In genomic region chr9:136154943-136155342, GRCh38 we compare ENCODE assay signal across 36 cellular contexts. TPM values are rescaled to one million over a fixed set of nuclear protein-coding genes. Genes with fewer than 3 reads are reported as not detected.
"Had no signal": no experiment of that assay in that cellular context is flagged by ENCODE, and none has a peak within 500 bp of the region (broad histone marks: within the 10 kb centered on the region; RNA-seq: fewer than 3 reads in every experiment).

No MANE protein-coding gene starts in this region.

- H3K4me3 Mint-ChIP-seq: activated B cell treated with CpG ODN at 0.5 μM for 24 hours; activated CD8-positive, alpha-beta T cell treated with anti-CD3 and anti-CD28 coated beads for 36 hours; activated naive CD4-positive, alpha-beta T cell treated with anti-CD3 and anti-CD28 coated beads, Interleukin-2, amount 50 U/mL, for 24 hours; activated naive CD8-positive, alpha-beta T cell treated with anti-CD3 and anti-CD28 coated beads for 36 hours; activated naive CD8-positive, alpha-beta T cell treated with anti-CD3 and anti-CD28 coated beads, Interleukin-2, amount 50 U/mL, for 24 hours; activated T-cell treated with anti-CD3 and anti-CD28 coated beads, Interleukin-2, amount 50 U/mL, for 4 hours; activated T-helper 17 cell treated with anti-CD3 and anti-CD28 coated beads, Interleukin-2, amount 50 U/mL, for 72 hours; central memory CD8-positive, alpha-beta T cell; dendritic cell treated with granulocyte-macrophage colony-stimulating factor and Interleukin-4, amounts not matched to agents 40 ng/mL and 50 ng/mL, for 4 days; endodermal cell had no signal

- H3K27ac Mint-ChIP-seq: activated B cell treated with CpG ODN at 0.5 μM for 24 hours; activated CD8-positive, alpha-beta T cell treated with anti-CD3 and anti-CD28 coated beads for 36 hours; activated naive CD4-positive, alpha-beta T cell treated with anti-CD3 and anti-CD28 coated beads, Interleukin-2, amount 50 U/mL, for 24 hours; activated naive CD8-positive, alpha-beta T cell treated with anti-CD3 and anti-CD28 coated beads for 36 hours; activated naive CD8-positive, alpha-beta T cell treated with anti-CD3 and anti-CD28 coated beads, Interleukin-2, amount 50 U/mL, for 24 hours; activated T-helper 17 cell treated with anti-CD3 and anti-CD28 coated beads, Interleukin-2, amount 50 U/mL, for 72 hours; brain; dendritic cell treated with granulocyte-macrophage colony-stimulating factor and Interleukin-4, amounts not matched to agents 40 ng/mL and 50 ng/mL, for 4 days; endodermal cell had no signal

- H3K36me3 ChIP-seq: adrenal gland, ascending aorta, breast epithelium, cardiac muscle cell, esophagus muscularis mucosa, gastrocnemius medialis, heart left ventricle had no signal

- ATAC-seq: activated CD4-positive, CD25-positive, alpha-beta regulatory T cell treated with anti-CD3 and anti-CD28 coated beads, Interleukin-2, amount 50 U/mL, for 24 hours; activated CD8-positive, alpha-beta T cell treated with anti-CD3 and anti-CD28 coated beads for 36 hours; activated naive CD8-positive, alpha-beta T cell treated with anti-CD3 and anti-CD28 coated beads, Interleukin-2, amount 50 U/mL, for 24 hours; activated T-cell treated with anti-CD3 and anti-CD28 coated beads, Interleukin-2, amount 50 U/mL, for 4 hours; activated T-helper 17 cell treated with anti-CD3 and anti-CD28 coated beads, Interleukin-2, amount 50 U/mL, for 72 hours; foreskin keratinocyte; gastrocnemius medialis; heart left ventricle had no signal

- DNase-seq: activated B cell treated with CpG ODN at 0.5 μM for 24 hours; activated CD4-positive, alpha-beta T cell treated with anti-CD3 and anti-CD28 coated beads for 48 hours; activated CD4-positive, alpha-beta T cell treated with anti-CD3 and anti-CD28 coated beads, Interleukin-2, amount 50 U/mL, for 1 hour; activated CD4-positive, alpha-beta T cell treated with anti-CD3 and anti-CD28 coated beads, Interleukin-2, amount 50 U/mL, for 48 hours; activated CD8-positive, alpha-beta memory T cell treated with anti-CD3 and anti-CD28 coated beads for 24 hours; activated CD8-positive, alpha-beta T cell treated with anti-CD3 and anti-CD28 coated beads for 36 hours; activated effector memory CD4-positive, alpha-beta T cell treated with Interleukin-2 at 50 U/mL for 16 hours; activated gamma-delta T cell treated with Interleukin-2 at 50 U/mL for 16 hours; activated naive CD4-positive, alpha-beta T cell treated with Interleukin-2 at 50 U/mL for 16 hours; activated naive CD8-positive, alpha-beta T cell treated with anti-CD3 and anti-CD28 coated beads for 36 hours; activated naive CD8-positive, alpha-beta T cell treated with anti-CD3 and anti-CD28 coated beads, Interleukin-2, amount 50 U/mL, for 24 hours; activated T-cell treated with anti-CD3 and anti-CD28 coated beads, Interleukin-2, amount 50 U/mL, for 4 hours; adrenal gland; amygdala; dorsolateral prefrontal cortex; effector memory CD4-positive, alpha-beta T cell; endodermal cell; erythroblast; foreskin keratinocyte; gastrocnemius medialis; glutamatergic neuron; T-helper 2 cell had no signal

- H3K27me3 ChIP-seq: ascending aorta, cardiac muscle cell had no signal

- H3K4me1 Mint-ChIP-seq: activated B cell treated with CpG ODN at 0.5 μM for 24 hours; activated naive CD4-positive, alpha-beta T cell treated with anti-CD3 and anti-CD28 coated beads, Interleukin-2, amount 50 U/mL, for 24 hours; activated naive CD8-positive, alpha-beta T cell treated with anti-CD3 and anti-CD28 coated beads for 36 hours; activated naive CD8-positive, alpha-beta T cell treated with anti-CD3 and anti-CD28 coated beads, Interleukin-2, amount 50 U/mL, for 24 hours; activated T-helper 17 cell treated with anti-CD3 and anti-CD28 coated beads, Interleukin-2, amount 50 U/mL, for 72 hours; central memory CD8-positive, alpha-beta T cell had no signal

- H3K4me3 ChIP-seq: adrenal gland, ascending aorta, breast epithelium, cardiac muscle cell, coronary artery, dorsolateral prefrontal cortex, esophagus muscularis mucosa, gastrocnemius medialis, heart left ventricle had no signal

- H3K4me1 ChIP-seq: adrenal gland, ascending aorta, breast epithelium, esophagus muscularis mucosa, foreskin keratinocyte, gastrocnemius medialis, heart left ventricle had no signal

- H3K9me3 ChIP-seq: adrenal gland, ascending aorta, breast epithelium, esophagus muscularis mucosa, gastrocnemius medialis, heart left ventricle had no signal

- H3K27me3 Mint-ChIP-seq: activated CD8-positive, alpha-beta T cell treated with anti-CD3 and anti-CD28 coated beads for 36 hours; activated naive CD4-positive, alpha-beta T cell treated with anti-CD3 and anti-CD28 coated beads, Interleukin-2, amount 50 U/mL, for 24 hours; activated naive CD8-positive, alpha-beta T cell treated with anti-CD3 and anti-CD28 coated beads, Interleukin-2, amount 50 U/mL, for 24 hours had no signal

- H3K36me3 Mint-ChIP-seq: activated naive CD4-positive, alpha-beta T cell treated with anti-CD3 and anti-CD28 coated beads, Interleukin-2, amount 50 U/mL, for 24 hours; activated naive CD8-positive, alpha-beta T cell treated with anti-CD3 and anti-CD28 coated beads for 36 hours; brain had no signal

- H3K9me3 Mint-ChIP-seq: activated B cell treated with CpG ODN at 0.5 μM for 24 hours; activated CD8-positive, alpha-beta T cell treated with anti-CD3 and anti-CD28 coated beads for 36 hours; activated naive CD4-positive, alpha-beta T cell treated with anti-CD3 and anti-CD28 coated beads, Interleukin-2, amount 50 U/mL, for 24 hours; activated naive CD8-positive, alpha-beta T cell treated with anti-CD3 and anti-CD28 coated beads for 36 hours; activated naive CD8-positive, alpha-beta T cell treated with anti-CD3 and anti-CD28 coated beads, Interleukin-2, amount 50 U/mL, for 24 hours; activated T-cell treated with anti-CD3 and anti-CD28 coated beads, Interleukin-2, amount 50 U/mL, for 4 hours; activated T-helper 17 cell treated with anti-CD3 and anti-CD28 coated beads, Interleukin-2, amount 50 U/mL, for 72 hours; central memory CD8-positive, alpha-beta T cell; dendritic cell treated with granulocyte-macrophage colony-stimulating factor and Interleukin-4, amounts not matched to agents 40 ng/mL and 50 ng/mL, for 4 days; endodermal cell had no signal

- H3K27ac ChIP-seq: adrenal gland, ascending aorta, breast epithelium, cardiac muscle cell, coronary artery, dorsolateral prefrontal cortex, esophagus muscularis mucosa, foreskin keratinocyte, gastrocnemius medialis, heart left ventricle had no signal

RNA-seq across cellular contexts. Expression of gene LHX3, which starts 50.0 kb away (rescaled TPM):
- total RNA-seq: activated B cell treated with CpG ODN at 0.5 μM for 24 hours; activated CD8-positive, alpha-beta T cell treated with anti-CD3 and anti-CD28 coated beads for 36 hours; activated naive CD8-positive, alpha-beta T cell treated with anti-CD3 and anti-CD28 coated beads for 36 hours; adrenal gland; ascending aorta; breast epithelium; cardiac muscle cell; cerebellum; endodermal cell; esophagus muscularis mucosa; foreskin keratinocyte; gastrocnemius medialis; heart left ventricle; T-helper 1 cell treated with Interleukin-12 subunit alpha and Interleukin-12 subunit beta and Interleukin-4 antibody, amounts not matched to agents 30 ng/mL and 1 ng/mL, for 36 hours had no signal
- polyA plus RNA-seq: adrenal gland, cardiac muscle cell, foreskin keratinocyte, heart left ventricle had no signal
